In genomic region chr20:24764027-24764797, GRCh38 we compare ENCODE assay signal across 19 cellular contexts.
"Had no signal": no experiment of that assay in that cellular context is flagged by ENCODE, and none has a peak within 500 bp of the region (broad histone marks: within the 10 kb centered on the region; RNA-seq: fewer than 3 reads in every experiment).

No MANE protein-coding gene starts in this region.

- H3K4me3 ChIP-seq: sigmoid colon, smooth muscle cell, upper lobe of right lung had no signal

- H3K4me1 Mint-ChIP-seq: activated CD4-positive, alpha-beta memory T cell treated with anti-CD3 and anti-CD28 coated beads, Interleukin-2, amount 10 ng/mL, durations not matched to agents 7 days and 5 days; activated CD4-positive, alpha-beta T cell treated with anti-CD3 and anti-CD28 coated beads for 36 hours; activated naive CD4-positive, alpha-beta T cell treated with anti-CD3 and anti-CD28 coated beads, Interleukin-2, amount 10 ng/mL, durations not matched to agents 7 days and 5 days had no signal

- H3K36me3 ChIP-seq: sigmoid colon, upper lobe of right lung had no signal

- H3K9me3 Mint-ChIP-seq: activated CD4-positive, alpha-beta memory T cell treated with anti-CD3 and anti-CD28 coated beads, Interleukin-2, amount 10 ng/mL, durations not matched to agents 7 days and 5 days; activated naive CD4-positive, alpha-beta T cell treated with anti-CD3 and anti-CD28 coated beads, Interleukin-2, amount 10 ng/mL, durations not matched to agents 7 days and 5 days; dendritic cell treated with granulocyte-macrophage colony-stimulating factor and Interleukin-4, amounts not matched to agents 40 ng/mL and 50 ng/mL, for 4 days; memory B cell had no signal

- H3K4me1 ChIP-seq: sigmoid colon, upper lobe of right lung had no signal

- H3K27me3 ChIP-seq: sigmoid colon, upper lobe of right lung had no signal

- H3K36me3 Mint-ChIP-seq: activated naive CD4-positive, alpha-beta T cell treated with anti-CD3 and anti-CD28 coated beads, Interleukin-2, amount 10 ng/mL, durations not matched to agents 7 days and 5 days; memory B cell had no signal

- H3K27ac ChIP-seq: sigmoid colon, upper lobe of right lung had no signal

- DNase-seq: activated CD4-positive, alpha-beta memory T cell treated with anti-CD3 and anti-CD28 coated beads, Interleukin-2, amount 10 ng/mL, durations not matched to agents 7 days and 5 days; activated CD4-positive, alpha-beta T cell treated with anti-CD3 and anti-CD28 coated beads for 36 hours; activated effector memory CD4-positive, alpha-beta T cell treated with anti-CD3 and anti-CD28 coated beads, Interleukin-2, amount 50 U/mL, for 16 hours; activated naive CD4-positive, alpha-beta T cell treated with anti-CD3 and anti-CD28 coated beads, Interleukin-2, amount 10 ng/mL, durations not matched to agents 7 days and 5 days; activated T-cell treated with anti-CD3 and anti-CD28 coated beads, Interleukin-2, amount 50 U/mL, for 4 hours; effector CD8-positive, alpha-beta T cell; foreskin melanocyte; glutamatergic neuron; hippocampal formation; nephron progenitor cell; nucleus accumbens; sigmoid colon; stimulated activated CD4-positive, alpha-beta T cell treated with anti-CD3 and anti-CD28 coated beads, Interleukin-2, amount 100 ng/mL, for 48 hours; stimulated activated naive CD4-positive, alpha-beta T cell; T-helper 9 cell; upper lobe of right lung had no signal

- H3K27ac Mint-ChIP-seq: activated CD4-positive, alpha-beta memory T cell treated with anti-CD3 and anti-CD28 coated beads, Interleukin-2, amount 10 ng/mL, durations not matched to agents 7 days and 5 days; activated CD4-positive, alpha-beta T cell treated with anti-CD3 and anti-CD28 coated beads for 36 hours; activated naive CD4-positive, alpha-beta T cell treated with anti-CD3 and anti-CD28 coated beads, Interleukin-2, amount 10 ng/mL, durations not matched to agents 7 days and 5 days; dendritic cell treated with granulocyte-macrophage colony-stimulating factor and Interleukin-4, amounts not matched to agents 40 ng/mL and 50 ng/mL, for 4 days; memory B cell; nephron progenitor cell had no signal

- H3K4me3 Mint-ChIP-seq: activated CD4-positive, alpha-beta memory T cell treated with anti-CD3 and anti-CD28 coated beads, Interleukin-2, amount 10 ng/mL, durations not matched to agents 7 days and 5 days; activated CD4-positive, alpha-beta T cell treated with anti-CD3 and anti-CD28 coated beads for 36 hours; activated naive CD4-positive, alpha-beta T cell treated with anti-CD3 and anti-CD28 coated beads, Interleukin-2, amount 10 ng/mL, durations not matched to agents 7 days and 5 days; activated T-cell treated with anti-CD3 and anti-CD28 coated beads, Interleukin-2, amount 50 U/mL, for 4 hours; dendritic cell treated with granulocyte-macrophage colony-stimulating factor and Interleukin-4, amounts not matched to agents 40 ng/mL and 50 ng/mL, for 4 days; memory B cell; nephron progenitor cell had no signal
